ENCODE assay signal across 19 cellular contexts in the genomic region with DNA sequence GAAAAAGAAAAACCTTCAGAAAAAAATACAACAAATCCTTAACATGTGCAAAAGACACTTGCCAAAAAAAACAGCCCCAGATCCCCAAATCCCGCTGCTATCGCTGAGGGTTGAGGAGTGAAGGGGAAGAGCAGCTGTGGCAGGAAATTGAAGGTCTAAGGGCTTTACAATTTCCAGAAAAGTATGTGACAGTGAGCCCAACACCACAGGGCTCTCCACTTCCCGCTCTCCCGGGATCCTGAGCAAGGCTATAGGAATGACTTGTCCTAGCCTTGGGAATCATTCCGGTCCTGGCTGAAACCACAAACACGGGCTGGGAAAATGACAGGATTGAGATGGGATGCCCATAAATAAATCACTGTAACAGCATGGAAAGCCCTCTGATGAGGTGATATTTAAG.
"Had no signal": no experiment of that assay in that cellular context is flagged by ENCODE, and none has a peak within 500 bp of the region (broad histone marks: within the 10 kb centered on the region; RNA-seq: fewer than 3 reads in every experiment).

No MANE protein-coding gene starts in this region.

- ATAC-seq: activated CD8-positive, alpha-beta memory T cell treated with anti-CD3 and anti-CD28 coated beads, Interleukin-2, amount 10 ng/mL, durations not matched to agents 7 days and 5 days; activated T-helper 17 cell treated with anti-CD3 and anti-CD28 coated beads, Interleukin-2, amount 50 U/mL, for 72 hours; natural killer cell; psoas muscle; right lobe of liver; WTC11 had no signal

- DNase-seq: activated CD4-positive, alpha-beta memory T cell treated with anti-CD3 and anti-CD28 coated beads for 36 hours; activated CD4-positive, alpha-beta T cell treated with anti-CD3 and anti-CD28 coated beads for 4 hours; activated CD8-positive, alpha-beta memory T cell treated with anti-CD3 and anti-CD28 coated beads, Interleukin-2, amount 10 ng/mL, durations not matched to agents 7 days and 5 days; activated naive CD4-positive, alpha-beta T cell; activated naive CD8-positive, alpha-beta T cell treated with anti-CD3 and anti-CD28 coated beads for 36 hours; amygdala; central memory CD4-positive, alpha-beta T cell; dorsolateral prefrontal cortex; foreskin fibroblast; natural killer cell; ovary; psoas muscle; right lobe of liver; stimulated activated CD8-positive, alpha-beta memory T cell treated with anti-CD3 and anti-CD28 coated beads, Interleukin-4, amount 100 ng/mL, for 48 hours; stimulated activated naive CD4-positive, alpha-beta T cell; substantia nigra; tibial artery had no signal

- H3K36me3 ChIP-seq: ovary, right lobe of liver, tibial artery had no signal

- H3K27ac ChIP-seq: dorsolateral prefrontal cortex, ovary, psoas muscle, right lobe of liver, tibial artery had no signal

- H3K4me3 ChIP-seq: dorsolateral prefrontal cortex, ovary, psoas muscle, right lobe of liver, tibial artery had no signal

- H3K4me1 ChIP-seq: psoas muscle, right lobe of liver, tibial artery had no signal

- H3K27me3 ChIP-seq: ovary, right lobe of liver had no signal

- H3K9me3 ChIP-seq: ovary, psoas muscle, right lobe of liver, tibial artery had no signal
